ENCODE assay signal across 21 cellular contexts in the genomic region with DNA sequence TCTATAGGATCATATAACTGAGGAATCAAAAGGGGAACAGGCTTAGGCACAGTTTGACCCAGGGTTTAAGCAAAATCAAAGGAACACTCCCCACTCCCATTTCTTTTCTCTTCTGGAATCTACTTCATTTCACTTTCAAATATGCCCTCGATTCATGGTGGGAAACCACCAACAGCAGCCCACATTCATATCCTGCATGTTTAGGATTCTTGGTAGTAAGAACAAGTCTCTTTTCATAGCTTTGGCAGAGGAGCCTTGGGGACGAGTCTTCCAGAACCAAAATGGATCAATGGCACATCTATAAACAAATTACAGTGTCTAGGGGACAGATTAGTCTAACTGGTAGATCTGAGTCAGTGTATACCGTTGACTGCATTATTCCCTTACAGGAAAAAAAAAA.
"Had no signal": no experiment of that assay in that cellular context is flagged by ENCODE, and none has a peak within 500 bp of the region (broad histone marks: within the 10 kb centered on the region; RNA-seq: fewer than 3 reads in every experiment).

No MANE protein-coding gene starts in this region.

- H3K36me3 Mint-ChIP-seq: activated naive CD8-positive, alpha-beta T cell; brain had no signal

- DNase-seq: activated CD4-positive, alpha-beta T cell treated with anti-CD3 and anti-CD28 coated beads for 1 hour; activated T-cell treated with anti-CD3 and anti-CD28 coated beads, Interleukin-2, amount 50 U/mL, for 1 hour; adrenal gland; effector CD8-positive, alpha-beta T cell; gastrocnemius medialis; hippocampal formation; left ventricle myocardium inferior; stimulated activated CD4-positive, alpha-beta T cell treated with anti-CD3 and anti-CD28 coated beads, Interleukin-1b, Interleukin-23, amount 100 ng/mL, for 48 hours; substantia nigra; T-helper 9 cell; thyroid gland had no signal

- H3K27ac ChIP-seq: adrenal gland, gastrocnemius medialis, left ventricle myocardium inferior, prostate gland, right atrium auricular region, thyroid gland had no signal

- H3K4me1 Mint-ChIP-seq: activated T-helper 17 cell treated with anti-CD3 and anti-CD28 coated beads, Interleukin-2, amount 50 U/mL, for 72 hours had no signal

- ATAC-seq: activated T-helper 17 cell treated with anti-CD3 and anti-CD28 coated beads, Interleukin-2, amount 50 U/mL, for 72 hours; esophagus mucosa; gastrocnemius medialis had no signal

- H3K9me3 ChIP-seq: adrenal gland, gastrocnemius medialis, prostate gland, thyroid gland had no signal

- H3K4me3 Mint-ChIP-seq: activated naive CD8-positive, alpha-beta T cell; activated T-helper 17 cell treated with anti-CD3 and anti-CD28 coated beads, Interleukin-2, amount 50 U/mL, for 72 hours; brain; dendritic cell treated with granulocyte-macrophage colony-stimulating factor and Interleukin-4, amounts not matched to agents 40 ng/mL and 50 ng/mL, for 4 days; mesothelial cell of epicardium; nephron; stimulated activated naive CD8-positive, alpha-beta T cell treated with anti-CD3 and anti-CD28 coated beads, Interleukin-15, Interleukin-2, amounts not matched to agents 100 ng/mL and 50 ng/mL, for 24 hours had no signal

- H3K27me3 ChIP-seq: adrenal gland, gastrocnemius medialis, right atrium auricular region, thyroid gland had no signal

- H3K36me3 ChIP-seq: adrenal gland, gastrocnemius medialis, left ventricle myocardium inferior, prostate gland, right atrium auricular region, thyroid gland had no signal

- H3K4me3 ChIP-seq: adrenal gland, gastrocnemius medialis, left ventricle myocardium inferior, prostate gland, right atrium auricular region, thyroid gland had no signal

- H3K27ac Mint-ChIP-seq: activated naive CD8-positive, alpha-beta T cell; activated T-helper 17 cell treated with anti-CD3 and anti-CD28 coated beads, Interleukin-2, amount 50 U/mL, for 72 hours; dendritic cell treated with granulocyte-macrophage colony-stimulating factor and Interleukin-4, amounts not matched to agents 40 ng/mL and 50 ng/mL, for 4 days; mesothelial cell of epicardium; stimulated activated naive CD8-positive, alpha-beta T cell treated with anti-CD3 and anti-CD28 coated beads, Interleukin-15, Interleukin-2, amounts not matched to agents 100 ng/mL and 50 ng/mL, for 24 hours had no signal

- H3K4me1 ChIP-seq: adrenal gland, gastrocnemius medialis, left ventricle myocardium inferior, prostate gland, right atrium auricular region, thyroid gland had no signal

- H3K27me3 Mint-ChIP-seq: activated naive CD8-positive, alpha-beta T cell; activated T-helper 17 cell treated with anti-CD3 and anti-CD28 coated beads, Interleukin-2, amount 50 U/mL, for 72 hours; dendritic cell treated with granulocyte-macrophage colony-stimulating factor and Interleukin-4, amounts not matched to agents 40 ng/mL and 50 ng/mL, for 4 days; stimulated activated naive CD8-positive, alpha-beta T cell treated with anti-CD3 and anti-CD28 coated beads, Interleukin-15, Interleukin-2, amounts not matched to agents 100 ng/mL and 50 ng/mL, for 24 hours had no signal
